Comparison of ENCODE assay signal across 17 cellular contexts in the genomic region with DNA sequence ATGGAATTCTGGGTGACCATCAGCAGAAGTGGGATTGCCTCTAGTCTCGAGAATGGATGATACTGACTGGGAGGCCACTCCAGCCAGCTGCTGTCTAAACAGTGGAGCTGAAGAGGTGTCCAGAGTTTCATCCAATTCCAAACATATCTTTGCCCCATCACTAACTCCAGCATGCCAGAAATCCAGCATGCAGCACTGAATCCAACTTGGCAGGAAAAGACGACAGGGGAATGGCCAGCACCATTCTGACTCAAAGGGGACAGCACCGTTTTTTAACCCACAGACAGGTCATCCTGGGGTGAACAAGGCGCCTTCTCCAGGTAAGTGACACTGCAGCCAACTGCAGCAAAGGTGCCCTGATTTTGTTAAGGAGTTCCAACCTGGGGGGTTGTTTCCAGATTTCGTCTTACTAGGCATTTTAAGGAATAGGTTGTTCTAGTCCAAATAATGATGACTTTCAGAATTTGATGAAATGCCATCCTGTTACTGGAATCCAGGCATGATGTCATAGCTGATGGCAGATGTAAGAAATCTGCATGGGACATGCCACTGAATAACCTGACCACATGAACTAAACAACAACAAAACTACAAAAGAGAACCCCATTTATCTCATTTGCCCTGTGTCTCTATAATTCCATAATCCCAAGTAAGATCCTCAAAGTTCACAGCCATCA. TPM values are rescaled to one million over a fixed set of nuclear protein-coding genes. Genes with fewer than 3 reads are reported as not detected.
A peak's percentile ranks its signal among the peaks of the same experiment; 100 is the strongest.
DNase-seq lines count a peak whose midpoint lies in the region; ATAC-seq, FAIRE-seq and TF ChIP-seq lines count a peak whose summit lies in the region.
"Had no signal": no experiment of that assay in that cellular context is flagged by ENCODE, and none has a peak within 500 bp of the region (broad histone marks: within the 10 kb centered on the region; RNA-seq: fewer than 3 reads in every experiment).

No MANE protein-coding gene starts in this region.

- POLR2A ChIA-PET in HepG2 (lab: Yijun Ruan, JAX): no interaction called here

- TF ChIP-seq EP300 in HepG2 (IDR thresholded peaks at IDR 0.05; ENCODE audit: low read depth in 2 of 2, low read length in 2 of 2) (no peak), HepG2 (CRISPR knock-in tag; IDR thresholded peaks at IDR 0.05; ENCODE audit: borderline replicate concordance) (no peak)

- no peak for FAIRE-seq in HepG2 (lab: Jason Lieb, UNC)

- H3K9ac ChIP-seq in HepG2 (ENCODE audit: insufficient read depth, low read depth, low read length): no peak overlapping the region
- H3K9ac ChIP-seq: BLaER1 had no signal

- H3K4me3 ChIP-seq in HepG2 (replicated peaks in 1 of 3; ENCODE audit: insufficient read depth in 1 of 3, low read depth in 2 of 3, low read length in 3 of 3) (no peak overlapping the region), right lobe of liver (no peak overlapping the region), aorta (ENCODE audit: low read length in 2 of 2) (no peak overlapping the region)
- H3K4me3 ChIP-seq: BLaER1 had no signal

- no peak for TF ChIP-seq RAD21 in HepG2 (CRISPR knock-in tag; IDR thresholded peaks at IDR 0.05)

- no peaks in the 10 kb centered on the region for H4K20me1 ChIP-seq in HepG2 (ENCODE audit: insufficient read depth, low read length)
- H4K20me1 ChIP-seq: BLaER1 had no signal

- 4% methylated on average over 5 of the region's 5 CpGs for WGBS in HepG2 (ENCODE audit: low lambda C conversion rate)
- WGBS in right lobe of liver (ENCODE audit: insufficient coverage, low coverage, low lambda C conversion rate, missing lambda C conversion rate): 43% methylated on average over 4 of the region's 5 CpGs
- 52 to 59% methylated on average over 5 of the region's 5 CpGs for whole genome bisulfite sequencing in aorta, 2 donors

- intact Hi-C loops in HepG2 (cut with micrococcal nuclease; ENCODE audit: unreplicated experiment): no loop called here
- intact Hi-C loops in right lobe of liver (cut with DNase I): no loop called here
- intact Hi-C loops in aorta (cut with DNase I): no loop called here

- H2AFZ ChIP-seq in HepG2 (ENCODE audit: low read length): no peak overlapping the region

- no peak for TF ChIP-seq CTCF in HepG2 (CRISPR knock-in tag; IDR thresholded peaks at IDR 0.05)
- TF ChIP-seq CTCF in right lobe of liver (IDR thresholded peaks at IDR 0.05): no peak

- CTCF ChIA-PET in HepG2 (lab: Yijun Ruan, JAX; ENCODE audit: low intra/inter-chr PET ratio, low total read pairs): no interaction called here

- ATAC-seq in HepG2: no peak
- ATAC-seq in right lobe of liver: no peak
- peak; percentile 59 for ATAC-seq in aorta (ENCODE audit: low FRiP score)
- no peak for ATAC-seq in GM18505 (IDR thresholded peaks at IDR 0.05; ENCODE audit: unreplicated experiment)

- in situ Hi-C loops in HepG2 (cut with HindIII; ENCODE audit: extremely low pct_ligation_motif_present, low pct_unique_long_range_greater_than_20kb): no loop called here

- no peaks in the 10 kb centered on the region for H3K79me2 ChIP-seq in HepG2 (ENCODE audit: insufficient read depth, low read length)

- H3K4me2 ChIP-seq in HepG2 (ENCODE audit: low read depth, low read length): no peak overlapping the region
- H3K4me2 ChIP-seq: BLaER1 had no signal

- no peaks in the 10 kb centered on the region for H3K9me3 ChIP-seq in HepG2 (ENCODE audit: low read length)
- H3K9me3 ChIP-seq in right lobe of liver: no peaks in the 10 kb centered on the region
- H3K9me3 ChIP-seq in aorta (ENCODE audit: control insufficient read depth, low read length): no peaks in the 10 kb centered on the region
- H3K9me3 ChIP-seq: BLaER1 had no signal

- H3K27me3 ChIP-seq in HepG2 (ENCODE audit: control insufficient read depth in 1 of 2, insufficient read depth in 2 of 2, low read length in 2 of 2) (0 out of 5 replicates have a peak, but pooled peaks cover 0 to 4% of the 10 kb centered on the region in 2 experiments), right lobe of liver (no peaks in the 10 kb centered on the region), aorta (ENCODE audit: control insufficient read depth in 1 of 2, insufficient read depth in 2 of 2, low read length in 1 of 2) (no peaks in the 10 kb centered on the region)
- H3K27me3 ChIP-seq: BLaER1 had no signal

- H3K4me1 ChIP-seq in HepG2 (ENCODE audit: insufficient read depth, low read length): peaks cover 7% of the 10 kb centered on the region; the same call in 1 of the 2 replicates
- no peaks in the 10 kb centered on the region for H3K4me1 ChIP-seq in right lobe of liver
- H3K4me1 ChIP-seq in aorta (ENCODE audit: control insufficient read depth in 1 of 2, insufficient read depth in 2 of 2, low read length in 2 of 2): peaks cover 0 to 2% of the 10 kb centered on the region in 2 donors
- H3K4me1 ChIP-seq: BLaER1 had no signal

- H3K27ac ChIP-seq in HepG2 (ENCODE audit: extremely low read length, insufficient read depth, low read length): no peak overlapping the region
- H3K27ac ChIP-seq in right lobe of liver: no peak overlapping the region
- peak overlapping the region; percentile 77 for H3K27ac ChIP-seq in cingulate gyrus (ENCODE audit: low read depth, low read length)
- H3K27ac ChIP-seq in aorta (ENCODE audit: low read depth in 1 of 2, low read length in 2 of 2): peak overlapping the region in 1 of 2 donors; percentile 32
- H3K27ac ChIP-seq: 22Rv1, BLaER1 had no signal

- DNase-seq in HepG2 (ENCODE audit: low spot score): no peak
- no peak for DNase-seq in right lobe of liver
- peak; percentile 14 for DNase-seq in islet precursor cell
- DNase-seq in aorta: no peak
- no peak for DNase-seq in stimulated activated CD4-positive, alpha-beta T cell treated with anti-CD3 and anti-CD28 coated beads, Interleukin-15, amount 100 ng/mL, for 24 hours
- DNase-seq in inferior parietal cortex (ENCODE audit: extremely low spot score): no peak
- DNase-seq: CD8-positive, alpha-beta memory T cell; H9; MV-4-11; NCI-H1417; NCI-H187 treated with DMSO at 0.1 percent for 48 hours; NK-92 treated with Interleukin-12 subunit alpha and Interleukin-12 subunit beta, amount 100 ng/mL, for 24 hours; RPMI8226 had no signal

- H3K36me3 ChIP-seq in HepG2 (replicated peaks in 1 of 2; ENCODE audit: control insufficient read depth in 1 of 2, insufficient read depth in 2 of 2, low read length in 2 of 2): no peaks in the 10 kb centered on the region
- no peaks in the 10 kb centered on the region for H3K36me3 ChIP-seq in right lobe of liver
- H3K36me3 ChIP-seq in aorta (ENCODE audit: control insufficient read depth in 1 of 2, insufficient read depth in 2 of 2, low read length in 1 of 2): peaks cover 3 to 4% of the 10 kb centered on the region in 2 donors
- H3K36me3 ChIP-seq: BLaER1 had no signal

- no peak for TF ChIP-seq POLR2A in HepG2 (IDR thresholded peaks at IDR 0.05; ENCODE audit: insufficient read depth in 1 of 2, low read depth in 2 of 2, low read length in 2 of 2)
- no peak for TF ChIP-seq POLR2A in right lobe of liver (IDR thresholded peaks at IDR 0.05)
- no peak for TF ChIP-seq POLR2A in GM18505 (IDR thresholded peaks at IDR 0.05; ENCODE audit: borderline replicate concordance, extremely low read depth, insufficient read depth, insufficient read length)

- no TSS peak for BruUV-seq in HepG2 (replicated peaks; lab: Mats Ljungman, UMichigan)

TF ChIP-seq in HepG2, 621 proteins besides CTCF, POLR2A, EP300 and RAD21:
- TF ChIP-seq HMG20B (CRISPR knock-in tag; conservative IDR thresholded peaks at IDR 0.05) (no peak), ZNF180 (CRISPR knock-in tag; IDR thresholded peaks at IDR 0.05; ENCODE audit: borderline replicate concordance, low read depth) (no peak), ZMYM2 (CRISPR knock-in tag; IDR thresholded peaks at IDR 0.05) (no peak), ZNF256 (CRISPR knock-in tag; conservative IDR thresholded peaks at IDR 0.05) (no peak), ATF7 (IDR thresholded peaks at IDR 0.05) (0 out of 2 replicates have a peak, but pooled peaks have one; percentile 25), ATF7 (CRISPR knock-in tag; IDR thresholded peaks at IDR 0.05) (no peak), MAFF (IDR thresholded peaks at IDR 0.05; ENCODE audit: low read depth, low read length) (peak; percentile 50; the same call in 1 of the 2 replicates), ZFY (CRISPR knock-in tag; IDR thresholded peaks at IDR 0.05) (no peak), MAFK (conservative IDR thresholded peaks at IDR 0.05 in 1 of 2, IDR thresholded peaks at IDR 0.05 in 1 of 2; ENCODE audit: low read length in 2 of 2) (peak in 1 of 2 experiments; percentile 29; a peak in 2 of 4 replicates), ZNF564 (CRISPR knock-in tag; IDR thresholded peaks at IDR 0.05) (no peak), KLF11 (CRISPR knock-in tag; IDR thresholded peaks at IDR 0.05) (no peak), CHCHD3 (CRISPR knock-in tag; IDR thresholded peaks at IDR 0.05) (no peak)

RNA-seq across cellular contexts. Expression of gene FEZ1, which starts 32.3 kb away (rescaled TPM):
- total RNA-seq in HepG2 (2016; rRNA removed; fragmentation: Illumina TruSeq; extraction: Trizol) (not detected in 2 replicates), right lobe of liver (1 to 10 TPM; 3.4 to 5.3 (median 4.4) TPM), aorta (10 to 100 TPM; 54.9 to 77.6 TPM)
- not detected in 2 replicates for total RNA-seq in HepG2 (2016; cell fraction: cytosol; rRNA removed; fragmentation: Illumina TruSeq; extraction: Trizol; ENCODE audit: low read depth)
- not detected in 2 replicates for total RNA-seq in HepG2 (2016; cell fraction: insoluble cytoplasmic fraction; rRNA removed; fragmentation: Illumina TruSeq; extraction: Trizol)
- not detected in 2 replicates for total RNA-seq in HepG2 (2016; cell fraction: membrane; rRNA removed; fragmentation: Illumina TruSeq; extraction: Trizol)
- total RNA-seq in HepG2 (2016; cell fraction: nucleus; rRNA removed; fragmentation: Illumina TruSeq; extraction: Trizol): not detected in 2 replicates
- polyA plus RNA-seq in HepG2 (2011; rRNA removed) (not detected in 2 replicates), aorta (10 to 100 TPM; 87.5 to 99.2 TPM)
- not detected in 2 replicates for polyA plus RNA-seq in HepG2 (2011; cell fraction: cytosol; rRNA removed)
- polyA plus RNA-seq in HepG2 (2011; cell fraction: nucleus; rRNA removed): not detected in 2 replicates
- 0.33 TPM in 1 of 2 replicates, not detected in the other for polyA plus RNA-seq in HepG2 (2012)
- polyA plus RNA-seq in HepG2 (2016; cell fraction: cytosol; fragmentation: Illumina TruSeq; extraction: Trizol; ENCODE audit: low read depth): not detected in 2 replicates
- not detected in 2 replicates for polyA plus RNA-seq in HepG2 (2016; cell fraction: insoluble cytoplasmic fraction; fragmentation: Illumina TruSeq; extraction: Trizol; ENCODE audit: low read depth)
- polyA plus RNA-seq in HepG2 (2016; cell fraction: membrane; fragmentation: Illumina TruSeq; extraction: Trizol; ENCODE audit: low read depth): not detected in 2 replicates
- not detected in 2 replicates for polyA plus RNA-seq in HepG2 (2016; cell fraction: nucleus; fragmentation: Illumina TruSeq; extraction: Trizol; ENCODE audit: insufficient read depth, low read depth)
- 0.44 TPM in 1 of 2 replicates, not detected in the other for polyA minus RNA-seq in HepG2 (2011; rRNA and poly(A)+ RNA removed; ENCODE audit: low replicate concordance)
- polyA minus RNA-seq in HepG2 (2011; cell fraction: cytosol; rRNA and poly(A)+ RNA removed): not detected in 2 replicates
- not detected in 2 replicates for polyA minus RNA-seq in HepG2 (2011; cell fraction: nucleus; rRNA and poly(A)+ RNA removed)

Comparison
In these comparisons a context has a peak if more than half of its experiments do, and no peak if none do; other contexts are left out.
1. RNA of gene FEZ1, which starts 32.3 kb away (total RNA-seq): 54.9 to 77.6 TPM in aorta; 3.4 to 5.3 TPM in right lobe of liver and not detected in HepG2; every median in the first group is over 4 times any median in the second.